In the genomic region with DNA sequence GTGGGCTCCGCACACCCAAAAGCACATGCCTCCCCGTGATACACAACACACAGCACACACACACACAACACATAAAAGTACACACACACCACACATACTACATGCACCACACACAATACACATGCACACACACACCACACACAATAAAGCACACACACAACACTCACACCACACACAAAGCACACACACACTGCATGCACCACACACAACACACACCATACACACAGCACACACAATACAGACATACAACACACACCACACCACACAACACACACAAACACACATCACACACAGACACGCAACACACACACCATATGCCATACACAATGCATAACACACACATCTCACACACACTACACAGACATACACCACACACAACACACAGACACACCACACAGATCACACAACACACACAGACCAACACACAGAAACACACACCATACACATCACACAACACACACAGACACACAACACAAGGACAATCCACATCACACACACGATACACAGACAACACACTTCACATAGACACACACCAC, we compare ENCODE assay signal across 1 cellular context.
TF ChIP-seq lines count a peak whose summit lies in the region.

No MANE protein-coding gene starts in this region.

TF ChIP-seq in K562, 482 proteins besides CTCF, POLR2A, EP300 and RAD21 (continued from another document and continues in another):
- no peak for TF ChIP-seq CEBPB (tag; IDR thresholded peaks at IDR 0.05)
- no peak for TF ChIP-seq BHLHE40 (IDR thresholded peaks at IDR 0.05; ENCODE audit: low read length)
- peak; percentile 98 for TF ChIP-seq HDGF (IDR thresholded peaks at IDR 0.05)
- TF ChIP-seq TAF7 (tag; IDR thresholded peaks at IDR 0.05) = 0 out of 2 replicates have a peak, but pooled peaks have one; percentile 17
- TF ChIP-seq ZC3H4 (CRISPR knock-in tag; IDR thresholded peaks at IDR 0.05; ENCODE audit: borderline replicate concordance) = no peak
- no peak for TF ChIP-seq NFXL1 (CRISPR knock-in tag; IDR thresholded peaks at IDR 0.05)
- TF ChIP-seq ETV5 (CRISPR knock-in tag; IDR thresholded peaks at IDR 0.05; ENCODE audit: low read depth) = 0 out of 2 replicates have a peak, but pooled peaks have one; percentile 36
- no peak for TF ChIP-seq SRSF1 (IDR thresholded peaks at IDR 0.05; ENCODE audit: low read depth, low read length)
- no peak for TF ChIP-seq ZNF699 (CRISPR knock-in tag; IDR thresholded peaks at IDR 0.05; ENCODE audit: insufficient replicate concordance)
- no peak for TF ChIP-seq ZFP30 (CRISPR knock-in tag; IDR thresholded peaks at IDR 0.05; ENCODE audit: borderline replicate concordance)
- no peak for TF ChIP-seq ZNF384 (IDR thresholded peaks at IDR 0.05; ENCODE audit: low read depth, low read length)
- peak; percentile 92 for TF ChIP-seq PHF20 (IDR thresholded peaks at IDR 0.05; ENCODE audit: partially characterized antibody)
- peak; percentile 47 for TF ChIP-seq SP1 (CRISPR knock-in tag; IDR thresholded peaks at IDR 0.05)
- TF ChIP-seq, protein P1, sequence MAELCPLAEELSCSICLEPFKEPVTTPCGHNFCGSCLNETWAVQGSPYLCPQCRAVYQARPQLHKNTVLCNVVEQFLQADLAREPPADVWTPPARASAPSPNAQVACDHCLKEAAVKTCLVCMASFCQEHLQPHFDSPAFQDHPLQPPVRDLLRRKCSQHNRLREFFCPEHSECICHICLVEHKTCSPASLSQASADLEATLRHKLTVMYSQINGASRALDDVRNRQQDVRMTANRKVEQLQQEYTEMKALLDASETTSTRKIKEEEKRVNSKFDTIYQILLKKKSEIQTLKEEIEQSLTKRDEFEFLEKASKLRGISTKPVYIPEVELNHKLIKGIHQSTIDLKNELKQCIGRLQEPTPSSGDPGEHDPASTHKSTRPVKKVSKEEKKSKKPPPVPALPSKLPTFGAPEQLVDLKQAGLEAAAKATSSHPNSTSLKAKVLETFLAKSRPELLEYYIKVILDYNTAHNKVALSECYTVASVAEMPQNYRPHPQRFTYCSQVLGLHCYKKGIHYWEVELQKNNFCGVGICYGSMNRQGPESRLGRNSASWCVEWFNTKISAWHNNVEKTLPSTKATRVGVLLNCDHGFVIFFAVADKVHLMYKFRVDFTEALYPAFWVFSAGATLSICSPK (IDR thresholded peaks at IDR 0.05; ENCODE audit: borderline replicate concordance) = peak; percentile 65; the same call in 1 of the 2 replicates
- no peak for TF ChIP-seq RFX7 (CRISPR knock-in tag; IDR thresholded peaks at IDR 0.05)
- TF ChIP-seq, protein P2, sequence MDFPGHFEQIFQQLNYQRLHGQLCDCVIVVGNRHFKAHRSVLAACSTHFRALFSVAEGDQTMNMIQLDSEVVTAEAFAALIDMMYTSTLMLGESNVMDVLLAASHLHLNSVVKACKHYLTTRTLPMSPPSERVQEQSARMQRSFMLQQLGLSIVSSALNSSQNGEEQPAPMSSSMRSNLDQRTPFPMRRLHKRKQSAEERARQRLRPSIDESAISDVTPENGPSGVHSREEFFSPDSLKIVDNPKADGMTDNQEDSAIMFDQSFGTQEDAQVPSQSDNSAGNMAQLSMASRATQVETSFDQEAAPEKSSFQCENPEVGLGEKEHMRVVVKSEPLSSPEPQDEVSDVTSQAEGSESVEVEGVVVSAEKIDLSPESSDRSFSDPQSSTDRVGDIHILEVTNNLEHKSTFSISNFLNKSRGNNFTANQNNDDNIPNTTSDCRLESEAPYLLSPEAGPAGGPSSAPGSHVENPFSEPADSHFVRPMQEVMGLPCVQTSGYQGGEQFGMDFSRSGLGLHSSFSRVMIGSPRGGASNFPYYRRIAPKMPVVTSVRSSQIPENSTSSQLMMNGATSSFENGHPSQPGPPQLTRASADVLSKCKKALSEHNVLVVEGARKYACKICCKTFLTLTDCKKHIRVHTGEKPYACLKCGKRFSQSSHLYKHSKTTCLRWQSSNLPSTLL (IDR thresholded peaks at IDR 0.05) = peak; percentile 81
- TF ChIP-seq THAP7 (CRISPR knock-in tag; IDR thresholded peaks at IDR 0.05) = no peak
- no peak for TF ChIP-seq CREB3 (tag; conservative IDR thresholded peaks at IDR 0.05; ENCODE audit: low read depth)
- TF ChIP-seq, protein P3, sequence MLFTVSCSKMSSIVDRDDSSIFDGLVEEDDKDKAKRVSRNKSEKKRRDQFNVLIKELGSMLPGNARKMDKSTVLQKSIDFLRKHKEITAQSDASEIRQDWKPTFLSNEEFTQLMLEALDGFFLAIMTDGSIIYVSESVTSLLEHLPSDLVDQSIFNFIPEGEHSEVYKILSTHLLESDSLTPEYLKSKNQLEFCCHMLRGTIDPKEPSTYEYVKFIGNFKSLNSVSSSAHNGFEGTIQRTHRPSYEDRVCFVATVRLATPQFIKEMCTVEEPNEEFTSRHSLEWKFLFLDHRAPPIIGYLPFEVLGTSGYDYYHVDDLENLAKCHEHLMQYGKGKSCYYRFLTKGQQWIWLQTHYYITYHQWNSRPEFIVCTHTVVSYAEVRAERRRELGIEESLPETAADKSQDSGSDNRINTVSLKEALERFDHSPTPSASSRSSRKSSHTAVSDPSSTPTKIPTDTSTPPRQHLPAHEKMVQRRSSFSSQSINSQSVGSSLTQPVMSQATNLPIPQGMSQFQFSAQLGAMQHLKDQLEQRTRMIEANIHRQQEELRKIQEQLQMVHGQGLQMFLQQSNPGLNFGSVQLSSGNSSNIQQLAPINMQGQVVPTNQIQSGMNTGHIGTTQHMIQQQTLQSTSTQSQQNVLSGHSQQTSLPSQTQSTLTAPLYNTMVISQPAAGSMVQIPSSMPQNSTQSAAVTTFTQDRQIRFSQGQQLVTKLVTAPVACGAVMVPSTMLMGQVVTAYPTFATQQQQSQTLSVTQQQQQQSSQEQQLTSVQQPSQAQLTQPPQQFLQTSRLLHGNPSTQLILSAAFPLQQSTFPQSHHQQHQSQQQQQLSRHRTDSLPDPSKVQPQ (CRISPR knock-in tag; IDR thresholded peaks at IDR 0.05; ENCODE audit: borderline replicate concordance) = no peak
- TF ChIP-seq U2AF1 (optimal IDR thresholded peaks at IDR 0.05; ENCODE audit: low read depth, low read length) = no peak
- TF ChIP-seq SMARCE1 (IDR thresholded peaks at IDR 0.05) = peak; percentile 19; the same call in 1 of the 2 replicates
- TF ChIP-seq ZNF263 (CRISPR knock-in tag; IDR thresholded peaks at IDR 0.05; ENCODE audit: borderline replicate concordance) = peak; percentile 28; the same call in 1 of the 2 replicates
- TF ChIP-seq PYGO2 (tag; IDR thresholded peaks at IDR 0.05) = no peak
- TF ChIP-seq ATF6 (CRISPR knock-in tag; IDR thresholded peaks at IDR 0.05) = no peak
- TF ChIP-seq, protein P4, sequence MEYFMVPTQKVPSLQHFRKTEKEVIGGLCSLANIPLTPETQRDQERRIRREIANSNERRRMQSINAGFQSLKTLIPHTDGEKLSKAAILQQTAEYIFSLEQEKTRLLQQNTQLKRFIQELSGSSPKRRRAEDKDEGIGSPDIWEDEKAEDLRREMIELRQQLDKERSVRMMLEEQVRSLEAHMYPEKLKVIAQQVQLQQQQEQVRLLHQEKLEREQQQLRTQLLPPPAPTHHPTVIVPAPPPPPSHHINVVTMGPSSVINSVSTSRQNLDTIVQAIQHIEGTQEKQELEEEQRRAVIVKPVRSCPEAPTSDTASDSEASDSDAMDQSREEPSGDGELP (CRISPR knock-in tag; IDR thresholded peaks at IDR 0.05; ENCODE audit: borderline replicate concordance) = no peak
- peak; percentile 77; the same call in 1 of the 2 replicates for TF ChIP-seq FOXP1 (CRISPR knock-in tag; IDR thresholded peaks at IDR 0.05)
- no peak for TF ChIP-seq ZNF780A (CRISPR knock-in tag; IDR thresholded peaks at IDR 0.05)
- no peak for TF ChIP-seq ZNF232 (CRISPR knock-in tag; IDR thresholded peaks at IDR 0.05)
- no peak for TF ChIP-seq EZH2 (IDR thresholded peaks at IDR 0.05; ENCODE audit: borderline replicate concordance, low read depth, low read length)
- peak; percentile 61; the same call in 1 of the 2 replicates for TF ChIP-seq LEF1 (IDR thresholded peaks at IDR 0.05)
- TF ChIP-seq SMARCA5 (IDR thresholded peaks at IDR 0.05) = peak; percentile 85
- TF ChIP-seq ZNF785 (CRISPR knock-in tag; IDR thresholded peaks at IDR 0.05) = no peak
- TF ChIP-seq ZNF589 (CRISPR knock-in tag; IDR thresholded peaks at IDR 0.05; ENCODE audit: low read depth) = no peak
- TF ChIP-seq, protein P5, sequence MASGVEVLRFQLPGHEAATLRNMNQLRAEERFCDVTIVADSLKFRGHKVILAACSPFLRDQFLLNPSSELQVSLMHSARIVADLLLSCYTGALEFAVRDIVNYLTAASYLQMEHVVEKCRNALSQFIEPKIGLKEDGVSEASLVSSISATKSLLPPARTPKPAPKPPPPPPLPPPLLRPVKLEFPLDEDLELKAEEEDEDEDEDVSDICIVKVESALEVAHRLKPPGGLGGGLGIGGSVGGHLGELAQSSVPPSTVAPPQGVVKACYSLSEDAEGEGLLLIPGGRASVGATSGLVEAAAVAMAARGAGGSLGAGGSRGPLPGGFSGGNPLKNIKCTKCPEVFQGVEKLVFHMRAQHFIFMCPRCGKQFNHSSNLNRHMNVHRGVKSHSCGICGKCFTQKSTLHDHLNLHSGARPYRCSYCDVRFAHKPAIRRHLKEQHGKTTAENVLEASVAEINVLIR (CRISPR knock-in tag; IDR thresholded peaks at IDR 0.05) = no peak
- 0 out of 2 replicates have a peak, but pooled peaks have one; percentile 55 for TF ChIP-seq ELF4 (CRISPR knock-in tag; IDR thresholded peaks at IDR 0.05)
- no peak for TF ChIP-seq POLR2AphosphoS2 (IDR thresholded peaks at IDR 0.05; ENCODE audit: low read length)
- 0 out of 2 replicates have a peak, but pooled peaks have one; percentile 29 for TF ChIP-seq YBX1 (IDR thresholded peaks at IDR 0.05)
